In genomic region chr2:223632826-223633225, GRCh38 we compare ENCODE assay signal across 8 cellular contexts. TPM values are rescaled to one million over a fixed set of nuclear protein-coding genes. Genes with fewer than 3 reads are reported as not detected.
"Had no signal": no experiment of that assay in that cellular context is flagged by ENCODE, and none has a peak within 500 bp of the region (broad histone marks: within the 10 kb centered on the region; RNA-seq: fewer than 3 reads in every experiment).

No MANE protein-coding gene starts in this region.

- H3K27ac ChIP-seq: HL-60 had no signal

- FAIRE-seq: HTR-8/SVneo, K562 had no signal

- ATAC-seq: K562 had no signal

- H3K4me3 ChIP-seq: K562 had no signal

- DNase-seq: IMR-90, KBM-7, KG1 had no signal

RNA-seq across cellular contexts. Expression of gene SCG2, which starts 30.7 kb away (rescaled TPM):
- total RNA-seq: HT-29 had no signal
- polyA plus RNA-seq: IgD-negative memory B cell had no signal
